Comparison of ENCODE assay signal across 31 cellular contexts in the genomic region with DNA sequence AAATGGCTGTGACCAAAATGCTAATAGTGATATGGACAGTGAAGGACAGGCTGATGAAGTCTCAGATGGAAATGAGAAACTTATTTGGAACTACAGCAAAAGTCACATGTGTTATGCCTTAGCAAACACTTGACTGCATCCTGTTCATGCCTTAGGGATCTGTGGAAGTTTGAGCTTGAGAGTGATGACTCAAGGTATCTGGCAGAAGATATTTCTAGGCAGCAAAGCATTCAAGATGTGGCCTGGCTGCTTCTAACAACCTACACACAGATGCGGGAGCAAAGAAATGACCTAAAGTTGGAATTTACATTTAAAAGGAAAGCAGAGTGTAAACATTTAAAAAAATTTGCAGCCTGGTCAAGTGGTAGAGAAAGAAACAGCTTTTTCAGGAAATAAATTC. TPM values are rescaled to one million over a fixed set of nuclear protein-coding genes. Genes with fewer than 3 reads are reported as not detected.
DNase-seq lines count a peak whose midpoint lies in the region; ATAC-seq and TF ChIP-seq lines count a peak whose summit lies in the region.
"Had no signal": no experiment of that assay in that cellular context is flagged by ENCODE, and none has a peak within 500 bp of the region (broad histone marks: within the 10 kb centered on the region; RNA-seq: fewer than 3 reads in every experiment).

No MANE protein-coding gene starts in this region.

- no peaks in the 10 kb centered on the region for H3K9me2 ChIP-seq in OCI-LY7 (ENCODE audit: insufficient read depth, low read length)

- POLR2A ChIA-PET in OCI-LY7 (lab: Charles Lee): no interaction called here

- H3K27ac ChIP-seq in OCI-LY7 (ENCODE audit: low read depth, low read length, poor library complexity, severe bottlenecking) (no peak overlapping the region), tibial nerve (no peak overlapping the region)
- H3K27ac ChIP-seq: BLaER1 treated with 17β-estradiol and CSF1 and Interleukin-3, amounts not matched to agents 10 nM and 100 nM; esophagus squamous epithelium; heart right ventricle; lower lobe of right lung; SJCRH30; skin epidermis; thyroid gland had no signal

- DNase-seq in Caki2 (ENCODE audit: low read depth) (peak; percentile 4), OCI-LY7 (ENCODE audit: low spot score) (peak; percentile 9), epithelial cell of esophagus (ENCODE audit: low read depth) (peak; percentile 16), kidney tubule cell (ENCODE audit: low spot score) (peak; percentile 28), NOMO-1 treated with dmso at 0.1 percent for 144 hours (lab: John Stamatoyannopoulos, UW; ENCODE audit: unreplicated experiment) (no peak), tibial nerve (ENCODE audit: low spot score in 2 of 2) (no peak)
- DNase-seq: activated CD4-positive, alpha-beta memory T cell treated with anti-CD3 and anti-CD28 coated beads, Interleukin-2, amount 10 ng/mL, durations not matched to agents 7 days and 5 days; activated CD8-positive, alpha-beta memory T cell treated with anti-CD3 and anti-CD28 coated beads, Interleukin-2, amount 50 U/mL, for 48 hours; activated naive CD4-positive, alpha-beta T cell treated with anti-CD3 and anti-CD28 coated beads, Interleukin-2, amount 10 ng/mL, durations not matched to agents 7 days and 5 days; amygdala; Caco-2; central memory CD4-positive, alpha-beta T cell; DMS79 treated with DMSO at 0.1 percent for 48 hours; endodermal cell; esophagus squamous epithelium; heart right ventricle; kidney glomerular epithelial cell; lower lobe of right lung; NCI-H1048; NCI-H1694; NCI-H2171 treated with DMSO at 0.1 percent for 48 hours; NCI-H524 treated with DMSO at 0.1 percent for 48 hours; SJCRH30; T-helper 1 cell; thyroid gland had no signal

- H4K20me1 ChIP-seq in OCI-LY7 (ENCODE audit: insufficient read depth, low read length): no peaks in the 10 kb centered on the region
- H4K20me1 ChIP-seq: BLaER1 treated with 17β-estradiol and CSF1 and Interleukin-3, amounts not matched to agents 10 nM and 100 nM had no signal

- no peak overlapping the region for H3K4me2 ChIP-seq in OCI-LY7 (ENCODE audit: low read length)
- H3K4me2 ChIP-seq: BLaER1 treated with 17β-estradiol and CSF1 and Interleukin-3, amounts not matched to agents 10 nM and 100 nM had no signal

- 69 to 86% methylated on average over 1 of the region's 1 CpG for WGBS in tibial nerve, 2 donors

- in situ Hi-C loops in Caki2 (cut with HindIII; ENCODE audit: low pct_unique_long_range_greater_than_20kb, low sequenced_read_pairs): no loop called here

- no peak for TF ChIP-seq EP300 in tibial nerve (IDR thresholded peaks at IDR 0.05)

- no peak overlapping the region for H2AFZ ChIP-seq in OCI-LY7 (ENCODE audit: low read length)

- no peaks in the 10 kb centered on the region for H3K36me3 ChIP-seq in OCI-LY7 (ENCODE audit: insufficient read depth, low read length)
- no peaks in the 10 kb centered on the region for H3K36me3 ChIP-seq in tibial nerve
- H3K36me3 ChIP-seq: BLaER1 treated with 17β-estradiol and CSF1 and Interleukin-3, amounts not matched to agents 10 nM and 100 nM; esophagus squamous epithelium; heart right ventricle; lower lobe of right lung; SJCRH30; thyroid gland had no signal

- TF ChIP-seq CTCF in OCI-LY7 (conservative IDR thresholded peaks at IDR 0.05; ENCODE audit: low read length): no peak
- no peak for TF ChIP-seq CTCF in epithelial cell of esophagus (IDR thresholded peaks at IDR 0.05; ENCODE audit: insufficient read depth, low read depth, low read length, missing control alignments)
- TF ChIP-seq CTCF in tibial nerve (IDR thresholded peaks at IDR 0.05): no peak

- CTCF ChIA-PET in OCI-LY7 (lab: Charles Lee; ENCODE audit: unreplicated experiment): no interaction called here

- no peaks in the 10 kb centered on the region for H3K4me1 ChIP-seq in OCI-LY7 (ENCODE audit: insufficient read depth, low read length, poor library complexity, severe bottlenecking)
- H3K4me1 ChIP-seq in tibial nerve: no peaks in the 10 kb centered on the region
- H3K4me1 ChIP-seq: BLaER1 treated with 17β-estradiol and CSF1 and Interleukin-3, amounts not matched to agents 10 nM and 100 nM; esophagus squamous epithelium; heart right ventricle; lower lobe of right lung; SJCRH30; thyroid gland had no signal

- intact Hi-C loops in OCI-LY7 (cut with micrococcal nuclease; ENCODE audit: unreplicated experiment): no loop called here

- BruUV-seq in OCI-LY7 (replicated peaks; lab: Mats Ljungman, UMichigan): no TSS peak

- H3K79me2 ChIP-seq in OCI-LY7 (ENCODE audit: insufficient read depth, low read depth, low read length): no peaks in the 10 kb centered on the region

- H3K9me3 ChIP-seq in OCI-LY7 (ENCODE audit: low read length): no peaks in the 10 kb centered on the region
- H3K9me3 ChIP-seq in tibial nerve: peaks cover 0 to 18% (median 0%) of the 10 kb centered on the region in 4 donors
- H3K9me3 ChIP-seq: SJCRH30, thyroid gland had no signal

- no peak for TF ChIP-seq POLR2A in tibial nerve (IDR thresholded peaks at IDR 0.05)

- H3K4me3 ChIP-seq in OCI-LY7 (ENCODE audit: low read depth, low read length, poor library complexity, severe bottlenecking) (no peak overlapping the region), epithelial cell of esophagus (ENCODE audit: low read length) (no peak overlapping the region), tibial nerve (no peak overlapping the region)
- H3K4me3 ChIP-seq: BLaER1 treated with 17β-estradiol and CSF1 and Interleukin-3, amounts not matched to agents 10 nM and 100 nM; esophagus squamous epithelium; heart right ventricle; lower lobe of right lung; SJCRH30; skin epidermis; thyroid gland had no signal

- H3K27me3 ChIP-seq in tibial nerve: no peaks in the 10 kb centered on the region
- H3K27me3 ChIP-seq: BLaER1 treated with 17β-estradiol and CSF1 and Interleukin-3, amounts not matched to agents 10 nM and 100 nM; heart right ventricle; SJCRH30; thyroid gland had no signal

- ATAC-seq in GM18867 (IDR thresholded peaks at IDR 0.05; ENCODE audit: unreplicated experiment) (no peak), HG03565 (IDR thresholded peaks at IDR 0.05; ENCODE audit: unreplicated experiment) (no peak)
- ATAC-seq: activated CD4-positive, CD25-positive, alpha-beta regulatory T cell treated with anti-CD3 and anti-CD28 coated beads, Interleukin-2, amount 50 U/mL, for 24 hours; heart right ventricle; HepG2; lower lobe of right lung had no signal

RNA-seq across cellular contexts. Expression of a gene that starts 28.1 kb away (rescaled TPM):
- 88.8 and 134 TPM in 2 replicates for total RNA-seq in Caki2 (2014; rRNA removed; shearing (Covaris generic); ENCODE audit: low replicate concordance)
- total RNA-seq in OCI-LY7 (2014; rRNA removed; shearing (Covaris generic)): 233 and 290 TPM in 2 replicates
- total RNA-seq in OCI-LY7 (2022): 343 and 404 TPM in 2 replicates
- 100 to 1,000 TPM; 650 to 822 (median 674) TPM for total RNA-seq in tibial nerve
- total RNA-seq: HepG2 had no signal

RNA-seq across cellular contexts. Expression of a gene that starts 47.2 kb away (rescaled TPM):
- total RNA-seq in Caki2 (2014; rRNA removed; shearing (Covaris generic); ENCODE audit: low replicate concordance): not detected in 2 replicates
- total RNA-seq in OCI-LY7 (2014; rRNA removed; shearing (Covaris generic)): 0.69 and 1.1 TPM in 2 replicates
- total RNA-seq in OCI-LY7 (2022): 1.5 and 2.0 TPM in 2 replicates
- total RNA-seq in tibial nerve: 1 to 10 TPM; 1.8 to 9.0 (median 5.8) TPM
- total RNA-seq: endodermal cell had no signal

RNA-seq across cellular contexts. Expression of a gene that starts 47.3 kb away (rescaled TPM):
- total RNA-seq in Caki2 (2014; rRNA removed; shearing (Covaris generic); ENCODE audit: low replicate concordance): 0.68 TPM in 1 of 2 replicates, not detected in the other
- 0.47 TPM in 1 of 2 replicates, not detected in the other for total RNA-seq in OCI-LY7 (2014; rRNA removed; shearing (Covaris generic))
- total RNA-seq in OCI-LY7 (2022): 1.9 and 2.5 TPM in 2 replicates
- 1 to 10 TPM in 2 of 4 donors, under 1 TPM in 2; 0.39 to 2.4 (median 1.1) TPM for total RNA-seq in tibial nerve
- total RNA-seq: HepG2, SJCRH30 had no signal

RNA-seq across cellular contexts. Expression of a gene that starts 51.6 kb away (rescaled TPM):
- total RNA-seq in Caki2 (2014; rRNA removed; shearing (Covaris generic); ENCODE audit: low replicate concordance): 70.5 and 107 TPM in 2 replicates
- 40.4 and 43.5 TPM in 2 replicates for total RNA-seq in OCI-LY7 (2014; rRNA removed; shearing (Covaris generic))
- total RNA-seq in OCI-LY7 (2022) (41.3 and 50.9 TPM in 2 replicates), tibial nerve (10 to 100 TPM; 44.8 to 54.3 (median 49.1) TPM)

Comparison
In these comparisons a context has a peak if more than half of its experiments do, and no peak if none do; other contexts are left out.
1. DNase-seq: peak in Caki2 (single experiment), OCI-LY7 (single experiment), epithelial cell of esophagus (single experiment) and kidney tubule cell (single experiment); none in NOMO-1 treated with dmso at 0.1 percent for 144 hours (single experiment) and tibial nerve (0 of 2).